32 cellular contexts compared by ENCODE assay signal in the genomic region with DNA sequence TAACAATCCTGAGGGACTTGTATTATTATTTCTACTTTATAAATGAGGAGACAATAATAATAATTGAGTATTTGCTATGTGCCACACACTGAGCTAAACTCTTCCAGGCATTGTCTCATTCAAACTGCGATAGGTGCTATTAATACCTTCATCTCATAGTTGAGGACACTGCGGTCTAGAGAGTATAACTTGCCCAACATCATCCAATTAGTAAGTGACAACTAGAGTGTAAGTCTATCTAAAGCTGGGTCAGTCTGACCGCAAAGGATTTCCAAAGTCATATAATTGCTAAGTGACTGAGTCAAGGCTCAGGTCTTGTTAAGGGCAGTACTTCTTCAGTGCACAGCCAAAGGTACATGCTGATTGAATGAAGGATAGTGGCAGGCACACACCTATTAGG.
"Had no signal": no experiment of that assay in that cellular context is flagged by ENCODE, and none has a peak within 500 bp of the region (broad histone marks: within the 10 kb centered on the region; RNA-seq: fewer than 3 reads in every experiment).

No MANE protein-coding gene starts in this region.

- H3K27ac ChIP-seq: ascending aorta, cardiac muscle cell, Peyer's patch had no signal

- ATAC-seq: activated CD8-positive, alpha-beta T cell treated with anti-CD3 and anti-CD28 coated beads for 36 hours; activated T-cell treated with anti-CD3 and anti-CD28 coated beads, Interleukin-2, amount 50 U/mL, for 72 hours; activated T-helper 17 cell treated with anti-CD3 and anti-CD28 coated beads, Interleukin-2, amount 50 U/mL, for 72 hours; PC-3 had no signal

- H3K4me1 ChIP-seq: ascending aorta, Peyer's patch had no signal

- H3K27me3 ChIP-seq: ascending aorta, cardiac muscle cell, MG63, Peyer's patch had no signal

- H3K36me3 ChIP-seq: ascending aorta, cardiac muscle cell, MG63, Peyer's patch had no signal

- DNase-seq: activated CD4-positive, alpha-beta T cell treated with anti-CD3 and anti-CD28 coated beads, Interleukin-2, amount 10 ng/mL, durations not matched to agents 24 days and 14 days; activated CD4-positive, alpha-beta T cell treated with anti-CD3 and anti-CD28 coated beads, Interleukin-2, amount 50 U/mL, for 4 hours; activated CD8-positive, alpha-beta T cell treated with anti-CD3 and anti-CD28 coated beads for 36 hours; activated effector memory CD4-positive, alpha-beta T cell treated with anti-CD3 and anti-CD28 coated beads, Interleukin-2, amount 50 U/mL, for 16 hours; activated naive CD4-positive, alpha-beta T cell treated with Interleukin-2 at 50 U/mL for 16 hours; activated naive CD8-positive, alpha-beta T cell treated with anti-CD3 and anti-CD28 coated beads, Interleukin-2, amount 10 ng/mL, durations not matched to agents 7 days and 5 days; activated T-cell treated with anti-CD3 and anti-CD28 coated beads, Interleukin-2, amount 50 U/mL, for 1 hour; activated T-cell treated with anti-CD3 and anti-CD28 coated beads, Interleukin-2, amount 50 U/mL, for 72 hours; amygdala; Kasumi-1; KG1; MG63; NCI-H1092 treated with DMSO at 0.1 percent for 48 hours; NCI-H1417; NCI-H146; NCI-H187; NCI-H2029 treated with DMSO at 0.1 percent for 48 hours; NCI-H2107; NCI-H2171; NCI-H510A; NCI-H526; NCI-H748 treated with DMSO at 0.1 percent for 48 hours; PC-3; Peyer's patch; RPMI8226; SW 1271; T-helper 1 cell; T-helper 2 cell; T-helper 9 cell had no signal

- H3K4me3 ChIP-seq: ascending aorta, cardiac muscle cell, MG63, Peyer's patch had no signal

- H3K9me3 ChIP-seq: ascending aorta, MG63, Peyer's patch had no signal
